8 cellular contexts compared by ENCODE assay signal in genomic region chr9:32378993-32379729, GRCh38. TPM values are rescaled to one million over a fixed set of nuclear protein-coding genes. Genes with fewer than 3 reads are reported as not detected.
DNase-seq lines count a peak whose midpoint lies in the region; ATAC-seq and TF ChIP-seq lines count a peak whose summit lies in the region.

No MANE protein-coding gene starts in this region.

- H3K4me3 Mint-ChIP-seq in activated CD4-positive, alpha-beta T cell treated with anti-CD3 and anti-CD28 coated beads, Interleukin-2, amount 10 ng/mL, durations not matched to agents 7 days and 5 days, result no peak overlapping the region
- H3K4me3 Mint-ChIP-seq in naive thymus-derived CD4-positive, alpha-beta T cell, result peak overlapping the region in 4 of 10 donors; percentile 15 to 49 (median 36)

- H3K4me1 Mint-ChIP-seq in activated CD4-positive, alpha-beta T cell treated with anti-CD3 and anti-CD28 coated beads, Interleukin-2, amount 10 ng/mL, durations not matched to agents 7 days and 5 days, result peaks cover 16% of the 10 kb centered on the region
- peaks cover 11 to 19% (median 16%) of the 10 kb centered on the region in 7 donors for H3K4me1 Mint-ChIP-seq in naive thymus-derived CD4-positive, alpha-beta T cell

- no peaks in the 10 kb centered on the region for H3K36me3 ChIP-seq in DND-41 (ENCODE audit: insufficient read depth, low read length)
- H3K36me3 ChIP-seq in esophagus muscularis mucosa, result no peaks in the 10 kb centered on the region
- H3K36me3 ChIP-seq in naive thymus-derived CD4-positive, alpha-beta T cell (ENCODE audit: control insufficient read depth in 2 of 3, insufficient read depth in 3 of 3, low read length in 3 of 3), result no peaks in the 10 kb centered on the region
- no peaks in the 10 kb centered on the region for H3K36me3 ChIP-seq in aorta (ENCODE audit: control insufficient read depth in 1 of 2, insufficient read depth in 2 of 2, low read length in 1 of 2)

- H2AFZ ChIP-seq in DND-41 (ENCODE audit: low read depth, low read length), result peak overlapping the region; percentile 62

- DNase-seq in DND-41 (peak; percentile 61), NCI-H345 treated with DMSO at 0.1 percent for 48 hours (lab: John Stamatoyannopoulos, UW; ENCODE audit: unreplicated experiment) (peak; percentile 79), esophagus muscularis mucosa (ENCODE audit: extremely low spot score) (peak; percentile 66), aorta (no peak)
- DNase-seq in activated CD4-positive, alpha-beta T cell treated with anti-CD3 and anti-CD28 coated beads, Interleukin-2, amount 10 ng/mL, durations not matched to agents 7 days and 5 days, result peak; percentile 80
- DNase-seq in naive thymus-derived CD4-positive, alpha-beta T cell, result peak in 7 of 9 donors; percentile 49 to 78 (median 68)

- H3K79me2 ChIP-seq in DND-41 (ENCODE audit: insufficient read depth, low read length), result no peaks in the 10 kb centered on the region

- 10% methylated on average over 5 of the region's 5 CpGs for WGBS in esophagus muscularis mucosa
- WGBS in aorta, 2 donors, result 16 to 19% methylated on average over 5 of the region's 5 CpGs

- peaks cover 6% of the 10 kb centered on the region for H3K27me3 ChIP-seq in DND-41 (ENCODE audit: insufficient read depth, low read length, poor library complexity)
- H3K27me3 ChIP-seq in esophagus muscularis mucosa, result no peaks in the 10 kb centered on the region
- H3K27me3 ChIP-seq in naive thymus-derived CD4-positive, alpha-beta T cell (ENCODE audit: control insufficient read depth in 2 of 2, insufficient read depth in 2 of 2, low read length in 2 of 2), result no peaks in the 10 kb centered on the region
- H3K27me3 ChIP-seq in aorta (ENCODE audit: control insufficient read depth in 1 of 2, insufficient read depth in 2 of 2, low read length in 1 of 2), result no peaks in the 10 kb centered on the region

- no peak for TF ChIP-seq POLR2A in esophagus muscularis mucosa (IDR thresholded peaks at IDR 0.05; ENCODE audit: low read depth)

- no peak for TF ChIP-seq EP300 in esophagus muscularis mucosa (IDR thresholded peaks at IDR 0.05)

- no peak overlapping the region for H3K27ac ChIP-seq in DND-41 (ENCODE audit: low read length)
- no peak overlapping the region for H3K27ac ChIP-seq in esophagus muscularis mucosa (replicated peaks in 1 of 4)
- no peak overlapping the region for H3K27ac ChIP-seq in naive thymus-derived CD4-positive, alpha-beta T cell (ENCODE audit: low read depth, low read length)
- no peak overlapping the region for H3K27ac ChIP-seq in aorta (ENCODE audit: low read depth in 1 of 2, low read length in 2 of 2)

- H3K4me1 ChIP-seq in DND-41 (ENCODE audit: insufficient read depth, low read length) (peaks cover 19% of the 10 kb centered on the region), esophagus muscularis mucosa (peaks cover 5 to 19% (median 13%) of the 10 kb centered on the region in 4 donors), aorta (ENCODE audit: control insufficient read depth in 1 of 2, insufficient read depth in 2 of 2, low read length in 2 of 2) (no peaks in the 10 kb centered on the region)
- H3K4me1 ChIP-seq in naive thymus-derived CD4-positive, alpha-beta T cell (ENCODE audit: control insufficient read depth in 2 of 2, insufficient read depth in 2 of 2, low read length in 2 of 2), result peaks cover 5 to 13% of the 10 kb centered on the region in 2 donors

- CTCF ChIA-PET in activated CD4-positive, alpha-beta T cell treated with anti-CD3 and anti-CD28 coated beads, Interleukin-2, amount 10 ng/mL, durations not matched to agents 7 days and 5 days (lab: Charles Lee), result interaction anchor here (0.7 to 7.2 kb wide), 22 partner anchors 8 to 589 kb away, joined by 3 to 94 read pairs (median 4); partner anchors contain the start of genes NDUFB6, RIGI, SMIM27 and TOPORS
- CTCF ChIA-PET in naive thymus-derived CD4-positive, alpha-beta T cell (lab: Charles Lee), result interaction anchor here (0.6 to 5.4 kb wide), 33 partner anchors 9 to 1080 kb away, joined by 3 to 261 read pairs (median 6); partner anchors contain the start of genes NDUFB6, RIGI, SMIM27 and TOPORS

- no peak overlapping the region for H3K9ac ChIP-seq in DND-41 (ENCODE audit: low read depth, low read length)

- H3K4me3 ChIP-seq in DND-41 (ENCODE audit: low read depth in 1 of 2, low read length in 2 of 2) (0 out of 4 replicates have a peak overlapping the region, but pooled peaks of 1 of the 2 experiments have one; percentile 27), esophagus muscularis mucosa (no peak overlapping the region), aorta (ENCODE audit: low read length in 2 of 2) (no peak overlapping the region)
- H3K4me3 ChIP-seq in naive thymus-derived CD4-positive, alpha-beta T cell (ENCODE audit: low read length), result no peak overlapping the region

- ATAC-seq in DND-41 (ENCODE audit: insufficient read depth, low read depth) (peak; percentile 86), GM19395 (IDR thresholded peaks at IDR 0.05; ENCODE audit: unreplicated experiment) (peak; percentile 85), HG03432 (IDR thresholded peaks at IDR 0.05; ENCODE audit: unreplicated experiment) (peak; percentile 80), aorta (ENCODE audit: low FRiP score) (peak; percentile 92)
- peak; percentile 90 for ATAC-seq in naive thymus-derived CD4-positive, alpha-beta T cell

- no peaks in the 10 kb centered on the region for H4K20me1 ChIP-seq in DND-41 (ENCODE audit: insufficient read depth, low read length)

- POLR2A ChIA-PET in activated CD4-positive, alpha-beta T cell treated with anti-CD3 and anti-CD28 coated beads, Interleukin-2, amount 10 ng/mL, durations not matched to agents 7 days and 5 days (lab: Charles Lee), result interaction anchor here (1.3 kb wide), 1 partner anchor 193 kb away, joined by 6 read pairs; no protein-coding TSS in a partner anchor
- POLR2A ChIA-PET in naive thymus-derived CD4-positive, alpha-beta T cell (lab: Charles Lee), result interaction anchor here (0.7 to 2.2 kb wide), 8 partner anchors 22 to 200 kb away, joined by 3 to 13 read pairs (median 4); partner anchors contain the start of gene NDUFB6

- no peaks in the 10 kb centered on the region for H3K9me3 ChIP-seq in DND-41 (ENCODE audit: insufficient read depth, low read length, severe bottlenecking)
- no peaks in the 10 kb centered on the region for H3K9me3 ChIP-seq in esophagus muscularis mucosa
- no peaks in the 10 kb centered on the region for H3K9me3 ChIP-seq in naive thymus-derived CD4-positive, alpha-beta T cell (ENCODE audit: control insufficient read depth in 2 of 3, low read length in 3 of 3)
- no peaks in the 10 kb centered on the region for H3K9me3 ChIP-seq in aorta (ENCODE audit: control insufficient read depth, low read length)

- no peaks in the 10 kb centered on the region for H3K9me3 Mint-ChIP-seq in activated CD4-positive, alpha-beta T cell treated with anti-CD3 and anti-CD28 coated beads, Interleukin-2, amount 10 ng/mL, durations not matched to agents 7 days and 5 days
- H3K9me3 Mint-ChIP-seq in naive thymus-derived CD4-positive, alpha-beta T cell, result no peaks in the 10 kb centered on the region

- H3K36me3 Mint-ChIP-seq in activated CD4-positive, alpha-beta T cell treated with anti-CD3 and anti-CD28 coated beads, Interleukin-2, amount 10 ng/mL, durations not matched to agents 7 days and 5 days (ENCODE audit: low read depth), result no peaks in the 10 kb centered on the region
- H3K36me3 Mint-ChIP-seq in naive thymus-derived CD4-positive, alpha-beta T cell, result no peaks in the 10 kb centered on the region

- peaks cover 35% of the 10 kb centered on the region for H3K27me3 Mint-ChIP-seq in activated CD4-positive, alpha-beta T cell treated with anti-CD3 and anti-CD28 coated beads, Interleukin-2, amount 10 ng/mL, durations not matched to agents 7 days and 5 days
- peaks cover 0 to 37% (median 9%) of the 10 kb centered on the region in 5 donors for H3K27me3 Mint-ChIP-seq in naive thymus-derived CD4-positive, alpha-beta T cell

- intact Hi-C loops in esophagus muscularis mucosa (cut with DNase I) (loop anchor here (2.0 to 5.0 kb wide), 3 partner anchors 54 to 588 kb away; no protein-coding TSS in a partner anchor), aorta (cut with DNase I) (loop anchor here (2.0 to 10.0 kb wide), 4 partner anchors 53 to 596 kb away; no protein-coding TSS in a partner anchor)
- intact Hi-C loops in naive thymus-derived CD4-positive, alpha-beta T cell (cut with micrococcal nuclease), result loop anchor here (1.0 to 5.0 kb wide), 9 partner anchors 53 to 622 kb away; partner anchors contain the start of genes RIGI (in 2 of the 2), SMIM27 (in 2 of the 2), TOPORS (in 2 of the 2) and APTX (in 1 of the 2)

- TF ChIP-seq CTCF in DND-41 (IDR thresholded peaks at IDR 0.05; ENCODE audit: borderline replicate concordance, extremely low read depth, low read length, poor library complexity, severe bottlenecking) (peak; percentile 88), esophagus muscularis mucosa (IDR thresholded peaks at IDR 0.05) (peak; percentile 69 to 83 (median 71))

- H3K27ac Mint-ChIP-seq in activated CD4-positive, alpha-beta T cell treated with anti-CD3 and anti-CD28 coated beads, Interleukin-2, amount 10 ng/mL, durations not matched to agents 7 days and 5 days, result no peak overlapping the region
- H3K27ac Mint-ChIP-seq in naive thymus-derived CD4-positive, alpha-beta T cell, result peak overlapping the region in 8 of 9 donors; percentile 1 to 83 (median 32)

- H3K4me2 ChIP-seq in DND-41 (ENCODE audit: insufficient read depth, low read length), result peak overlapping the region; percentile 61

RNA-seq across cellular contexts. Expression of gene ACO1, which starts 5.3 kb away (rescaled TPM):
- total RNA-seq in activated CD4-positive, alpha-beta T cell treated with anti-CD3 and anti-CD28 coated beads, Interleukin-2, amount 10 ng/mL, durations not matched to agents 7 days and 5 days, result 1 to 10 TPM; 8.1 to 8.6 TPM
- total RNA-seq in esophagus muscularis mucosa, result 10 to 100 TPM; 64.4 to 91.9 (median 86.5) TPM
- total RNA-seq in naive thymus-derived CD4-positive, alpha-beta T cell, result 10 to 100 TPM in 1 of 5 experiments, 1 to 10 TPM in 4; 4.7 to 10.5 (median 7.4) TPM
- 10 to 100 TPM in 1 of 2 donors, 1 to 10 TPM in 1; 9.6 to 12.3 TPM for polyA plus RNA-seq in naive thymus-derived CD4-positive, alpha-beta T cell
- 10 to 100 TPM; 29.4 to 30.5 TPM for total RNA-seq in aorta
- polyA plus RNA-seq in aorta, result 10 to 100 TPM; 11.0 to 17.7 TPM

Comparison
In these comparisons a context has a peak if more than half of its experiments do, and no peak if none do; other contexts are left out.
1. DNase-seq: peak in DND-41 (single experiment), NCI-H345 treated with DMSO at 0.1 percent for 48 hours (single experiment), activated CD4-positive, alpha-beta T cell treated with anti-CD3 and anti-CD28 coated beads, Interleukin-2, amount 10 ng/mL, durations not matched to agents 7 days and 5 days (single experiment), esophagus muscularis mucosa (single experiment) and naive thymus-derived CD4-positive, alpha-beta T cell (7 of 9); none in aorta (0 of 2).
2. Peak in every context shown above with its lines, with median percentiles within 50 percentile points of each other: ATAC-seq.